Comparison of ENCODE assay signal across 8 cellular contexts in genomic region chr3:16512435-16513140, GRCh38. TPM values are rescaled to one million over a fixed set of nuclear protein-coding genes. Genes with fewer than 3 reads are reported as not detected.
DNase-seq lines count a peak whose midpoint lies in the region; ATAC-seq and TF ChIP-seq lines count a peak whose summit lies in the region.

No MANE protein-coding gene starts in this region.

- ATAC-seq in GM21786 (IDR thresholded peaks at IDR 0.05; ENCODE audit: unreplicated experiment) (peak; percentile 6), omental fat pad (ENCODE audit: low FRiP score) (peak; percentile 37), GM18858 (IDR thresholded peaks at IDR 0.05; ENCODE audit: unreplicated experiment) (no peak)
- ATAC-seq in activated T-cell treated with anti-CD3 and anti-CD28 coated beads, Interleukin-2, amount 50 U/mL, for 72 hours (replicated peaks in 1 of 2): peak; percentile 44 to 54

- TF ChIP-seq CTCF in foreskin fibroblast (IDR thresholded peaks at IDR 0.05; ENCODE audit: low read depth, low read length): no peak
- TF ChIP-seq CTCF in omental fat pad (IDR thresholded peaks at IDR 0.05): no peak

- no peaks in the 10 kb centered on the region for H3K36me3 ChIP-seq in ES-I3 (ENCODE audit: insufficient read depth, low read length)

- H3K9me3 Mint-ChIP-seq in activated T-cell treated with anti-CD3 and anti-CD28 coated beads, Interleukin-2, amount 50 U/mL, for 72 hours: peaks cover 0 to 1% of the 10 kb centered on the region in 2 donors

- peak overlapping the region; percentile 57; the same call in 1 of the 2 replicates for H3K9ac ChIP-seq in ES-I3 (ENCODE audit: low read depth, low read length)

- DNase-seq in NCI-H2029 (lab: John Stamatoyannopoulos, UW): peak; percentile 70
- DNase-seq in activated T-cell treated with anti-CD3 and anti-CD28 coated beads, Interleukin-2, amount 50 U/mL, for 72 hours: peak; percentile 64 to 71
- peak in 1 of 2 donors; percentile 68 for DNase-seq in foreskin fibroblast
- no peak for DNase-seq in omental fat pad (ENCODE audit: low spot score)
- DNase-seq in cortex of kidney (lab: John Stamatoyannopoulos, UW): no peak

- peaks cover 6 to 9% of the 10 kb centered on the region in 2 donors for H3K36me3 Mint-ChIP-seq in activated T-cell treated with anti-CD3 and anti-CD28 coated beads, Interleukin-2, amount 50 U/mL, for 72 hours (ENCODE audit: insufficient read depth in 2 of 2)

- H3K27me3 Mint-ChIP-seq in activated T-cell treated with anti-CD3 and anti-CD28 coated beads, Interleukin-2, amount 50 U/mL, for 72 hours (ENCODE audit: low read depth): no peaks in the 10 kb centered on the region

- H3K4me1 Mint-ChIP-seq in activated T-cell treated with anti-CD3 and anti-CD28 coated beads, Interleukin-2, amount 50 U/mL, for 72 hours (ENCODE audit: low read depth): peaks cover 84% of the 10 kb centered on the region

- H3K4me3 Mint-ChIP-seq in activated T-cell treated with anti-CD3 and anti-CD28 coated beads, Interleukin-2, amount 50 U/mL, for 72 hours: peak overlapping the region; percentile 75 to 98

- H3K4me3 ChIP-seq in foreskin fibroblast (ENCODE audit: low read depth in 1 of 2, low read length in 2 of 2): peak overlapping the region; percentile 66 to 94

- H3K27ac Mint-ChIP-seq in activated T-cell treated with anti-CD3 and anti-CD28 coated beads, Interleukin-2, amount 50 U/mL, for 72 hours: peak overlapping the region; percentile 35

- no peaks in the 10 kb centered on the region for H3K9me3 ChIP-seq in ES-I3 (ENCODE audit: control insufficient read depth, insufficient read depth, low read length)

- 0 out of 2 replicates have a peak, but pooled peaks cover 12% of the 10 kb centered on the region for H3K4me1 ChIP-seq in ES-I3 (ENCODE audit: insufficient read depth, low read length)

RNA-seq across cellular contexts. Expression of gene RFTN1, which starts 0.9 kb away (rescaled TPM):
- total RNA-seq in activated T-cell treated with anti-CD3 and anti-CD28 coated beads, Interleukin-2, amount 50 U/mL, for 72 hours: 100 to 1,000 TPM; 128 to 132 TPM
- 10 to 100 TPM; 42.4 to 94.4 (median 62.5) TPM for total RNA-seq in omental fat pad

Comparison
In these comparisons a context has a peak if more than half of its experiments do, and no peak if none do; other contexts are left out.
1. DNase-seq: peak in NCI-H2029 (single experiment) and activated T-cell treated with anti-CD3 and anti-CD28 coated beads, Interleukin-2, amount 50 U/mL, for 72 hours (2 of 2); none in omental fat pad (single experiment) and cortex of kidney (single experiment).